ENCODE assay signal across 30 cellular contexts in the genomic region with DNA sequence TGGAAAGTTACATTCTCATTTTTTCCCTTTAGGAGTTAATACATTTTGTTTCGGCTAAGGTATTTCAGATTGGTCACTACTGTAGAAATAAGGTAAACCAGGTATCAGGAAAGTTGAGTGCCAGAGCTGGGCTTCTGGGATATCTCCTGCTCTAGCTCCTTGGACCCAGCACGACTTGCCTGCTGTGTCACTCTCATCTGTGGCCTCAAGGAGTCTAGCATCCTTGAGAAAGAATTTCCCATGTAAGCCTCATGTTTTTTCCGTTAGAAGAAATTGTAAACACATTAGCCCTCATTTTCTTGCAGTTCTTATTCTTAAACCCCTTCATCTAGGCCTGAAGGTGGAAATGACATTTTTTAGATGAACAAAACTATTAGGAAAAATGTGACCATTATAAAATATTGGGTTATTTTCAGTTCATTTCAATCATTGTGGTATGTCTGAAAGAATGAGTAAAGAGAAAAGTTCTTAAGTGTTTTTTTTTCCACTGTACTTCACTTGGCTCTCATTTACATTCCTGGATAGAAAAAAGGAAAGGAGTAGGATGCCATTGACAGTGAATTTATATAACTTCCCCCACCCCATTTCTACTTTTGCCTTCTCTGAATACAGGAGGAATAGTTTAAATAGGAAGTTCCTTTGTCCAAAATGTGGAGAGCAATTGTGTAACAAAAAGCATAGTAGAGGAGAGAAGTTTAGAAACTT. TPM values are rescaled to one million over a fixed set of nuclear protein-coding genes. Genes with fewer than 3 reads are reported as not detected.
DNase-seq lines count a peak whose midpoint lies in the region; ATAC-seq, FAIRE-seq and TF ChIP-seq lines count a peak whose summit lies in the region.
"Had no signal": no experiment of that assay in that cellular context is flagged by ENCODE, and none has a peak within 500 bp of the region (broad histone marks: within the 10 kb centered on the region; RNA-seq: fewer than 3 reads in every experiment).

No MANE protein-coding gene starts in this region.

- no peak overlapping the region for H3K18ac ChIP-seq in mesendoderm (ENCODE audit: low read length)

- H3K27me3 Mint-ChIP-seq in HFFc6 (ENCODE audit: insufficient read depth): no peaks in the 10 kb centered on the region
- no peaks in the 10 kb centered on the region for H3K27me3 Mint-ChIP-seq in T-cell
- H3K27me3 Mint-ChIP-seq in T-helper 17 cell: no peaks in the 10 kb centered on the region
- H3K27me3 Mint-ChIP-seq: activated B cell treated with CpG ODN at 0.5 μM for 24 hours; activated CD4-positive, alpha-beta memory T cell treated with anti-CD3 and anti-CD28 coated beads for 36 hours had no signal

- DNase-seq in A549 (ENCODE audit: low read depth in 1 of 2, low spot score in 1 of 2) (no peak), HFFc6 (peak; percentile 1), dermis blood vessel endothelial cell (peak; percentile 6), mesendoderm (peak; percentile 48), T-cell (no peak), T-helper 17 cell (no peak), HPDE6-E6E7 (ENCODE audit: extremely low spot score) (no peak)
- DNase-seq: 8988T; activated B cell treated with CpG ODN at 0.5 μM for 24 hours; activated CD4-positive, alpha-beta memory T cell treated with anti-CD3 and anti-CD28 coated beads for 36 hours; activated effector memory CD4-positive, alpha-beta T cell treated with Interleukin-2 at 50 U/mL for 16 hours; Calu3; cortex of kidney; hippocampal formation; islet precursor cell; KG1; lower lobe of right lung; NCI-H146; NCI-H524; psoas muscle; SJCRH30; stimulated activated CD4-positive, alpha-beta T cell treated with anti-CD3 and anti-CD28 coated beads, Interleukin-2, amount 100 ng/mL, for 48 hours; stimulated activated naive CD4-positive, alpha-beta T cell; testis had no signal

- no peak overlapping the region for H3K9ac ChIP-seq in mesendoderm (ENCODE audit: low read length)
- H3K9ac ChIP-seq: BLaER1 treated with 17β-estradiol and CSF1 and Interleukin-3, amounts not matched to agents 10 nM and 100 nM had no signal

- TF ChIP-seq RAD21 in A549 (conservative IDR thresholded peaks at IDR 0.05 in 1 of 2, IDR thresholded peaks at IDR 0.05 in 1 of 2): no peak

- H3K56ac ChIP-seq in mesendoderm (ENCODE audit: low read length): no peak overlapping the region

- H3K36me3 Mint-ChIP-seq in HFFc6 (ENCODE audit: low read depth) (peaks cover 10% of the 10 kb centered on the region; the same call in 1 of the 2 replicates), T-cell (peaks cover 21% of the 10 kb centered on the region), T-helper 17 cell (ENCODE audit: low read depth) (no peaks in the 10 kb centered on the region)

- H3K4me2 ChIP-seq in A549: no peak overlapping the region
- H3K4me2 ChIP-seq in mesendoderm (ENCODE audit: low read length): no peak overlapping the region
- H3K4me2 ChIP-seq: BLaER1 treated with 17β-estradiol and CSF1 and Interleukin-3, amounts not matched to agents 10 nM and 100 nM had no signal

- no peaks in the 10 kb centered on the region for H3K9me3 ChIP-seq in A549
- no peaks in the 10 kb centered on the region for H3K9me3 ChIP-seq in T-helper 17 cell (ENCODE audit: control insufficient read depth, low read length, poor library complexity, severe bottlenecking)
- H3K9me3 ChIP-seq: breast epithelium, lower lobe of right lung, psoas muscle, SJCRH30, testis had no signal

- POLR2A ChIA-PET in A549 (lab: Yijun Ruan, JAX) (no interaction called here), T-cell (lab: Charles Lee) (no interaction called here)

- H3K4me1 Mint-ChIP-seq in HFFc6 (ENCODE audit: low read depth) (peaks cover 18% of the 10 kb centered on the region), T-cell (peaks cover 59 to 66% (median 65%) of the 10 kb centered on the region in 3 donors), T-helper 17 cell (peaks cover 36% of the 10 kb centered on the region)

- CTCF ChIA-PET in A549 (lab: Yijun Ruan, JAX) (no interaction called here), T-cell (lab: Charles Lee) (no interaction called here)

- H3K27ac Mint-ChIP-seq in HFFc6 (peak overlapping the region; percentile 51; the same call in 1 of the 2 replicates), T-cell (no peak overlapping the region), T-helper 17 cell (no peak overlapping the region)
- H3K27ac Mint-ChIP-seq: activated B cell treated with CpG ODN at 0.5 μM for 24 hours; activated CD4-positive, alpha-beta memory T cell treated with anti-CD3 and anti-CD28 coated beads for 36 hours; T-helper 2 cell treated with Interferon-gamma antibody and Interleukin-4, amounts not matched to agents 5 μg/mL and 100 μg/mL, for 36 hours had no signal

- no peak overlapping the region for H2BK5ac ChIP-seq in mesendoderm (ENCODE audit: low read length)

- no peak overlapping the region for H3K27ac ChIP-seq in A549
- H3K27ac ChIP-seq in mesendoderm (ENCODE audit: low read depth, low read length): no peak overlapping the region
- H3K27ac ChIP-seq: BLaER1 treated with 17β-estradiol and CSF1 and Interleukin-3, amounts not matched to agents 10 nM and 100 nM; breast epithelium; lower lobe of right lung; psoas muscle; SJCRH30; skin epidermis; testis had no signal

- no peaks in the 10 kb centered on the region for H3K27me3 ChIP-seq in mesendoderm (ENCODE audit: insufficient read depth, low read length, poor library complexity)
- H3K27me3 ChIP-seq: BLaER1 treated with 17β-estradiol and CSF1 and Interleukin-3, amounts not matched to agents 10 nM and 100 nM; breast epithelium; SJCRH30; testis had no signal

- H4K5ac ChIP-seq in mesendoderm (ENCODE audit: low read length): no peak overlapping the region

- no peaks in the 10 kb centered on the region for H3K36me3 ChIP-seq in mesendoderm (ENCODE audit: control insufficient read depth, insufficient read depth, low read length)
- H3K36me3 ChIP-seq: breast epithelium, lower lobe of right lung, SJCRH30 had no signal

- H3K4ac ChIP-seq in mesendoderm (ENCODE audit: low read depth, low read length): no peak overlapping the region

- H3K4me1 ChIP-seq in A549: peaks cover 3% of the 10 kb centered on the region
- H3K4me1 ChIP-seq in mesendoderm (ENCODE audit: control insufficient read depth, low read depth, low read length): no peaks in the 10 kb centered on the region
- H3K4me1 ChIP-seq: breast epithelium, psoas muscle, SJCRH30, testis had no signal

- H3K23ac ChIP-seq in mesendoderm (ENCODE audit: low read length): no peak overlapping the region

- H3K79me2 ChIP-seq in mesendoderm (ENCODE audit: control insufficient read depth, insufficient read depth, low read length): peaks cover 33% of the 10 kb centered on the region

- H2BK15ac ChIP-seq in mesendoderm (replicated peaks; ENCODE audit: low read depth): no peak overlapping the region

- no peak overlapping the region for H3K4me3 ChIP-seq in A549
- no peak overlapping the region for H3K4me3 ChIP-seq in mesendoderm (ENCODE audit: low read length)
- H3K4me3 ChIP-seq: BLaER1 treated with 17β-estradiol and CSF1 and Interleukin-3, amounts not matched to agents 10 nM and 100 nM; breast epithelium; lower lobe of right lung; psoas muscle; SJCRH30; skin epidermis; testis had no signal

- no peak overlapping the region for H2BK120ac ChIP-seq in mesendoderm (ENCODE audit: low read depth, low read length)

- H3K9me3 Mint-ChIP-seq in HFFc6: no peaks in the 10 kb centered on the region
- H3K9me3 Mint-ChIP-seq in T-cell: no peaks in the 10 kb centered on the region
- H3K9me3 Mint-ChIP-seq: activated B cell treated with CpG ODN at 0.5 μM for 24 hours; activated CD4-positive, alpha-beta memory T cell treated with anti-CD3 and anti-CD28 coated beads for 36 hours; T-helper 2 cell treated with Interferon-gamma antibody and Interleukin-4, amounts not matched to agents 5 μg/mL and 100 μg/mL, for 36 hours had no signal

- H3K79me1 ChIP-seq in mesendoderm (ENCODE audit: low read length): peaks cover 10% of the 10 kb centered on the region

- ATAC-seq in A549 (no peak), T-cell (replicated peaks in 1 of 4) (no peak), T-helper 17 cell (no peak), HG02763 (IDR thresholded peaks at IDR 0.05; ENCODE audit: unreplicated experiment) (no peak)
- ATAC-seq: Panc1, psoas muscle had no signal

- no peak overlapping the region for H4K8ac ChIP-seq in mesendoderm (ENCODE audit: low read depth, low read length)

- TF ChIP-seq CTCF in A549 (IDR thresholded peaks at IDR 0.05) (no peak), HFFc6 (IDR thresholded peaks at IDR 0.05) (no peak)

- no peak for TF ChIP-seq POLR2A in A549 (IDR thresholded peaks at IDR 0.05; ENCODE audit: low read length)

- no peak for FAIRE-seq in A549 (lab: Jason Lieb, UNC)

- H2AK5ac ChIP-seq in mesendoderm (ENCODE audit: low read length): no peak overlapping the region

- TF ChIP-seq EP300 in A549 (IDR thresholded peaks at IDR 0.05): no peak

- H3K4me3 Mint-ChIP-seq in HFFc6: no peak overlapping the region
- no peak overlapping the region for H3K4me3 Mint-ChIP-seq in T-cell
- no peak overlapping the region for H3K4me3 Mint-ChIP-seq in T-helper 17 cell
- H3K4me3 Mint-ChIP-seq: activated B cell treated with CpG ODN at 0.5 μM for 24 hours; activated CD4-positive, alpha-beta memory T cell treated with anti-CD3 and anti-CD28 coated beads for 36 hours; T-helper 2 cell treated with Interferon-gamma antibody and Interleukin-4, amounts not matched to agents 5 μg/mL and 100 μg/mL, for 36 hours had no signal

- 78% methylated on average over 3 of the region's 3 CpGs for WGBS in A549 (ENCODE audit: missing lambda C conversion rate)
- no CpG with 5 or more reads among the region's 3 CpGs for WGBS in mesendoderm (ENCODE audit: extremely low coverage, insufficient coverage, low lambda C conversion rate)

TF ChIP-seq in A549, 52 proteins besides CTCF, POLR2A, EP300 and RAD21:
- TF ChIP-seq JUNB (IDR thresholded peaks at IDR 0.05): 0 out of 2 replicates have a peak, but pooled peaks have one; percentile 13
- no peak for TF ChIP-seq RARB (CRISPR knock-in tag; IDR thresholded peaks at IDR 0.05)

RNA-seq across cellular contexts. Expression of a gene that starts 46.7 kb away (rescaled TPM):
- polyA plus RNA-seq in A549 (2011; rRNA removed): 24.5 and 35.7 TPM in 2 replicates
- 3.6 and 4.4 TPM in 2 replicates for polyA plus RNA-seq in A549 (2012; cell fraction: cytosol; rRNA removed)
- 1.6 and 2.5 TPM in 2 replicates for polyA plus RNA-seq in A549 (2012; cell fraction: nucleus; rRNA removed)
- 17.0 to 18.8 TPM (median 18.0 TPM) in 3 replicates for polyA plus RNA-seq in A549 (2017; fragmentation: RNase III; extraction: RNeasy Plus Mini Kit Qiagen cat#74134 plus additional on column Dnase treatment)
- 5.4 and 6.5 TPM in 2 replicates for polyA minus RNA-seq in A549 (2011; rRNA and poly(A)+ RNA removed)
- total RNA-seq in HFFc6 (2021; fragmentation: NEBNext Ultra II Directional; extraction: Animal tissue kit (Norgen Biotek cat#: 25700)): 10 to 100 TPM; 18.1 to 23.0 (median 20.9) TPM
- total RNA-seq in dermis blood vessel endothelial cell: 42.0 and 43.7 TPM in 2 replicates
- polyA plus RNA-seq in mesendoderm (2013, experiment 1 of 2): 41.9 TPM
- 42.8 TPM for polyA plus RNA-seq in mesendoderm (2013, experiment 2 of 2)
- total RNA-seq in T-cell: 10 to 100 TPM; 22.3 to 39.7 (median 23.6) TPM
- 10 to 100 TPM; 34.4 to 45.3 TPM for total RNA-seq in T-helper 17 cell

Comparison
In these comparisons a context has a peak if more than half of its experiments do, and no peak if none do; other contexts are left out.
1. DNase-seq: peak in HFFc6 (single experiment), dermis blood vessel endothelial cell (single experiment) and mesendoderm (single experiment); none in A549 (0 of 2), T-cell (0 of 34), T-helper 17 cell (0 of 3) and HPDE6-E6E7 (single experiment).